ENCODE assay signal across 8 cellular contexts in the genomic region with DNA sequence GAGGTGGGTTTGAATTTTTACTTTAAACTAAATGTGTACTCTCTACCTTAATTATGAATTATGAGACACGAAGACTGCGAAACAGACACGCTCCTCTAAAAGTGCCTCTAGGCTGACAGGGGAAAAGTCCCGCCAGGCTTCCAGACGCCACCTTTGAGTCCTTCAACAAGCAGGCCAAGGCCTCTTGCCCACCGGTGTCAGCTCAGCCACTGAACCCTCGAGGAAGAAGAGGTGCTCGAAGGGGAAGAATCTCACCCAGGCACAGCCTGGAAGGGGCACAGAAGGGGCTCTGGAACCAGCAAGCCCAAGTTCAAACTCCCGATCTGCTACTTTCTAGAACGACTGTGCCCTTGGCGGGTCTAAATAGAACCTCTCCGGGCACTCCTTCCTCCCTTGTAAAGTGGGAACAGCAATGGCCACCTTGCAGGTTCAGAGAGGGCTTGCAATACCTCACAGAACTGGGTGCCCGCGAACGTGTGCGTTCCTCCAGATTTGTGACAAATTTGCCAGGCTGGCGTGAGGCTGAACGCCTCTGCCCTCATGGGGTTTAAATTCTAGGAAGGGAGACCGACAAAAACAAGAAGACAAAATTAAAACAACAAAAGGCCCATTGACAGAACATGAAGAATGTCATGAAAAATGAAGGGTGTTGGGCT.
DNase-seq lines count a peak whose midpoint lies in the region; ATAC-seq and TF ChIP-seq lines count a peak whose summit lies in the region.

No MANE protein-coding gene starts in this region.

- peak overlapping the region; percentile 34 for H3K4me3 ChIP-seq in CD4-positive, CD25-positive, alpha-beta regulatory T cell (ENCODE audit: low read depth, low read length)
- H3K4me3 ChIP-seq in OCI-LY1 (ENCODE audit: low read depth, low read length, poor library complexity, severe bottlenecking) (peak overlapping the region; percentile 61), osteoblast (ENCODE audit: insufficient read depth, low read length) (peak overlapping the region; percentile 73)

- peak overlapping the region; percentile 38 to 85 (median 79) for H3K27ac Mint-ChIP-seq in CD4-positive, CD25-positive, alpha-beta regulatory T cell
- no peak overlapping the region for H3K27ac Mint-ChIP-seq in endothelial cell (ENCODE audit: unreplicated experiment)

- no peaks in the 10 kb centered on the region for H3F3A ChIP-seq in OCI-LY1 (ENCODE audit: insufficient read depth, low read length)

- TF ChIP-seq CTCF in OCI-LY1 (IDR thresholded peaks at IDR 0.05; ENCODE audit: low read length) (no peak), endothelial cell (IDR thresholded peaks at IDR 0.05; ENCODE audit: unreplicated experiment) (no peak), osteoblast (IDR thresholded peaks at IDR 0.05; ENCODE audit: extremely low read depth, low read depth, low read length) (no peak)

- H3K9me2 ChIP-seq in OCI-LY1 (ENCODE audit: low read depth, low read length), result no peaks in the 10 kb centered on the region

- no peaks in the 10 kb centered on the region for H4K20me1 ChIP-seq in OCI-LY1 (ENCODE audit: insufficient read depth, low read length)
- peaks cover 29% of the 10 kb centered on the region for H4K20me1 ChIP-seq in osteoblast (ENCODE audit: insufficient read depth, low read length)

- H3K4me1 Mint-ChIP-seq in CD4-positive, CD25-positive, alpha-beta regulatory T cell, result peaks cover 5 to 47% (median 29%) of the 10 kb centered on the region in 4 donors
- peaks cover 24% of the 10 kb centered on the region for H3K4me1 Mint-ChIP-seq in endothelial cell (ENCODE audit: unreplicated experiment)

- no peak for DNase-seq in CD4-positive, CD25-positive, alpha-beta regulatory T cell
- DNase-seq in endothelial cell (ENCODE audit: low spot score) (no peak), osteoblast (ENCODE audit: insufficient read length, low spot score, missing footprints) (no peak), C1 segment of cervical spinal cord (lab: John Stamatoyannopoulos, UW) (no peak), ecto neural progenitor cell (ENCODE audit: low spot score) (no peak), SHP77 treated with DMSO at 0.1 percent for 48 hours (lab: John Stamatoyannopoulos, UW) (no peak), GM19238 (ENCODE audit: insufficient read length, low spot score) (no peak)

- H3K27ac ChIP-seq in CD4-positive, CD25-positive, alpha-beta regulatory T cell (ENCODE audit: insufficient read depth, low read length, poor library complexity, severe bottlenecking), result peak overlapping the region; percentile 60
- H3K27ac ChIP-seq in OCI-LY1 (ENCODE audit: low read depth, low read length, poor library complexity, severe bottlenecking) (no peak overlapping the region), osteoblast (ENCODE audit: low read depth, low read length) (peak overlapping the region; percentile 51)

- H3K27me3 ChIP-seq in CD4-positive, CD25-positive, alpha-beta regulatory T cell (ENCODE audit: control insufficient read depth, insufficient read depth, low read length), result no peaks in the 10 kb centered on the region
- H3K27me3 ChIP-seq in OCI-LY1 (ENCODE audit: insufficient read depth, low read length) (peaks cover 18% of the 10 kb centered on the region), osteoblast (ENCODE audit: insufficient read depth, low read length) (no peaks in the 10 kb centered on the region)

- H3K9me3 ChIP-seq in CD4-positive, CD25-positive, alpha-beta regulatory T cell (ENCODE audit: control insufficient read depth in 2 of 2, low read length in 2 of 2), result no peaks in the 10 kb centered on the region
- no peaks in the 10 kb centered on the region for H3K9me3 ChIP-seq in OCI-LY1 (ENCODE audit: low read length)
- H3K9me3 ChIP-seq in osteoblast (ENCODE audit: low read depth, low read length), result no peaks in the 10 kb centered on the region

- no peak for ATAC-seq in CD4-positive, CD25-positive, alpha-beta regulatory T cell (ENCODE audit: low read depth in 2 of 2)

- H3K4me1 ChIP-seq in CD4-positive, CD25-positive, alpha-beta regulatory T cell (ENCODE audit: control insufficient read depth, insufficient read depth, low read length, poor library complexity, severe bottlenecking), result peaks cover 31% of the 10 kb centered on the region
- H3K4me1 ChIP-seq in OCI-LY1 (ENCODE audit: insufficient read depth, low read length, severe bottlenecking), result peaks cover 12% of the 10 kb centered on the region
- H3K4me1 ChIP-seq in osteoblast (ENCODE audit: insufficient read depth, low read length), result peaks cover 27% of the 10 kb centered on the region

- H3K79me2 ChIP-seq in OCI-LY1 (ENCODE audit: insufficient read depth, low read length) (no peaks in the 10 kb centered on the region), osteoblast (ENCODE audit: insufficient read depth, low read length) (peaks cover 31% of the 10 kb centered on the region)

- peak overlapping the region; percentile 73 for H3K4me2 ChIP-seq in OCI-LY1 (ENCODE audit: low read length)
- peak overlapping the region; percentile 85 for H3K4me2 ChIP-seq in osteoblast (ENCODE audit: insufficient read depth, low read length)

- H2AFZ ChIP-seq in OCI-LY1 (ENCODE audit: low read length) (no peak overlapping the region), osteoblast (ENCODE audit: low read length) (peak overlapping the region; percentile 0)

- H3K36me3 Mint-ChIP-seq in CD4-positive, CD25-positive, alpha-beta regulatory T cell, result no peaks in the 10 kb centered on the region
- peaks cover 12% of the 10 kb centered on the region for H3K36me3 Mint-ChIP-seq in endothelial cell (ENCODE audit: low read depth, unreplicated experiment)

- H3K9ac ChIP-seq in OCI-LY1 (ENCODE audit: low read length), result peak overlapping the region; percentile 49; the same call in 1 of the 2 replicates

- H3K36me3 ChIP-seq in CD4-positive, CD25-positive, alpha-beta regulatory T cell (ENCODE audit: control insufficient read depth, insufficient read depth, low read length), result no peaks in the 10 kb centered on the region
- H3K36me3 ChIP-seq in OCI-LY1 (ENCODE audit: insufficient read depth, low read length), result no peaks in the 10 kb centered on the region
- no peaks in the 10 kb centered on the region for H3K36me3 ChIP-seq in osteoblast (ENCODE audit: insufficient read depth, low read length)

- H3K27me3 Mint-ChIP-seq in CD4-positive, CD25-positive, alpha-beta regulatory T cell, result no peaks in the 10 kb centered on the region
- H3K27me3 Mint-ChIP-seq in endothelial cell (ENCODE audit: unreplicated experiment), result peaks cover 17% of the 10 kb centered on the region

- peak overlapping the region; percentile 81 to 86 (median 86) for H3K4me3 Mint-ChIP-seq in CD4-positive, CD25-positive, alpha-beta regulatory T cell
- H3K4me3 Mint-ChIP-seq in endothelial cell (ENCODE audit: unreplicated experiment), result peak overlapping the region; percentile 88

- H3K9me3 Mint-ChIP-seq in CD4-positive, CD25-positive, alpha-beta regulatory T cell, result peaks cover 0 to 2% (median 0%) of the 10 kb centered on the region in 7 donors
- H3K9me3 Mint-ChIP-seq in endothelial cell (ENCODE audit: unreplicated experiment), result no peaks in the 10 kb centered on the region
